In genomic region chr1:204746838-204747442, GRCh38 we compare ENCODE assay signal across 8 cellular contexts.
DNase-seq lines count a peak whose midpoint lies in the region; ATAC-seq and TF ChIP-seq lines count a peak whose summit lies in the region.

No MANE protein-coding gene starts in this region.

- TF ChIP-seq CTCF in LNCaP clone FGC (IDR thresholded peaks at IDR 0.05; ENCODE audit: control insufficient read depth, extremely low read depth, insufficient read depth) (peak; percentile 93), astrocyte of the spinal cord (IDR thresholded peaks at IDR 0.05; ENCODE audit: low read depth, low read length) (peak; percentile 99)

- H3K4me3 ChIP-seq in LNCaP clone FGC (ENCODE audit: low read depth, low read length) (no peak overlapping the region), astrocyte of the spinal cord (ENCODE audit: low read depth, low read length) (no peak overlapping the region)

- peaks cover 7% of the 10 kb centered on the region for H3K36me3 Mint-ChIP-seq in T-helper 17 cell (ENCODE audit: low read depth)

- ATAC-seq in T-helper 17 cell (peak; percentile 80), GM21390 (IDR thresholded peaks at IDR 0.05; ENCODE audit: unreplicated experiment) (no peak)

- DNase-seq in ELR (ENCODE audit: low read depth) (peak; percentile 51), LNCaP clone FGC (ENCODE audit: low read depth) (no peak), T-helper 17 cell (peak; percentile 12 to 34 (median 22)), astrocyte of the spinal cord (ENCODE audit: low read depth, low spot score) (peak; percentile 33), iris pigment epithelial cell (ENCODE audit: low read depth) (peak; percentile 48), amniotic stem cell (lab: John Stamatoyannopoulos, UW) (no peak)
- peak; percentile 32 to 48 for DNase-seq in stimulated activated CD4-positive, alpha-beta T cell treated with anti-CD3 and anti-CD28 coated beads, Interleukin-2, amount 100 ng/mL, for 48 hours

- H3K9me3 ChIP-seq in T-helper 17 cell (ENCODE audit: control insufficient read depth, low read length, poor library complexity, severe bottlenecking): no peaks in the 10 kb centered on the region

- in situ Hi-C loops in astrocyte of the spinal cord (cut with HindIII; ENCODE audit: low sequenced_read_pairs): no loop called here

- peaks cover 40% of the 10 kb centered on the region for H3K27me3 Mint-ChIP-seq in T-helper 17 cell

- no peak overlapping the region for H3K4me3 Mint-ChIP-seq in T-helper 17 cell

- peaks cover 4% of the 10 kb centered on the region for H3K4me1 Mint-ChIP-seq in T-helper 17 cell

- H3K27ac Mint-ChIP-seq in T-helper 17 cell: no peak overlapping the region

Comparison
In these comparisons a context has a peak if more than half of its experiments do, and no peak if none do; other contexts are left out.
1. DNase-seq: peak in ELR (single experiment), T-helper 17 cell (3 of 3), astrocyte of the spinal cord (single experiment), iris pigment epithelial cell (single experiment) and stimulated activated CD4-positive, alpha-beta T cell treated with anti-CD3 and anti-CD28 coated beads, Interleukin-2, amount 100 ng/mL, for 48 hours (2 of 2); none in LNCaP clone FGC (single experiment) and amniotic stem cell (single experiment).